Comparison of ENCODE assay signal across 39 cellular contexts in genomic region chr19:54069482-54069881, GRCh38. TPM values are rescaled to one million over a fixed set of nuclear protein-coding genes. Genes with fewer than 3 reads are reported as not detected.
"Had no signal": no experiment of that assay in that cellular context is flagged by ENCODE, and none has a peak within 500 bp of the region (broad histone marks: within the 10 kb centered on the region; RNA-seq: fewer than 3 reads in every experiment).

No MANE protein-coding gene starts in this region.

- H3K27me3 ChIP-seq: adrenal gland, body of pancreas, brain microvascular endothelial cell, breast epithelium had no signal

- H3K9me3 ChIP-seq: adrenal gland had no signal

- H3K27me3 Mint-ChIP-seq: activated CD4-positive, alpha-beta T cell treated with anti-CD3 and anti-CD28 coated beads, Interleukin-2, amount 10 ng/mL, durations not matched to agents 24 days and 14 days had no signal

- H3K27ac ChIP-seq: adrenal gland, body of pancreas, brain microvascular endothelial cell, breast epithelium, VCaP had no signal

- H3K4me1 Mint-ChIP-seq: activated B cell treated with CpG ODN at 0.5 μM for 24 hours; activated CD4-positive, alpha-beta T cell treated with anti-CD3 and anti-CD28 coated beads, Interleukin-2, amount 10 ng/mL, durations not matched to agents 24 days and 14 days; activated naive CD8-positive, alpha-beta T cell treated with anti-CD3 and anti-CD28 coated beads for 36 hours; activated T-helper 17 cell treated with anti-CD3 and anti-CD28 coated beads, Interleukin-2, amount 50 U/mL, for 72 hours had no signal

- H3K4me3 ChIP-seq: adrenal gland, body of pancreas, breast epithelium had no signal

- H3K9me3 Mint-ChIP-seq: activated CD4-positive, alpha-beta T cell treated with anti-CD3 and anti-CD28 coated beads, Interleukin-2, amount 10 ng/mL, durations not matched to agents 24 days and 14 days; activated CD8-positive, alpha-beta T cell treated with anti-CD3 and anti-CD28 coated beads for 36 hours; activated naive CD4-positive, alpha-beta T cell treated with anti-CD3 and anti-CD28 coated beads for 36 hours; activated naive CD4-positive, alpha-beta T cell treated with anti-CD3 and anti-CD28 coated beads, Interleukin-2, amount 50 U/mL, for 72 hours; activated naive CD8-positive, alpha-beta T cell treated with anti-CD3 and anti-CD28 coated beads for 36 hours; activated T-cell treated with anti-CD3 and anti-CD28 coated beads, Interleukin-2, amount 50 U/mL, for 4 hours; activated T-cell treated with anti-CD3 and anti-CD28 coated beads, Interleukin-2, amount 50 U/mL, for 72 hours; activated T-helper 1 cell treated with anti-CD3 and anti-CD28 coated beads, Interleukin-12 subunit alpha, Interleukin-12 subunit beta, Interleukin-2, Interleukin-4 antibody, amounts not matched to agents 30 ng/mL and 10 ng/mL and 1 ng/mL, durations not matched to agents 14 hours and 24 hours and 36 hours; activated T-helper 17 cell treated with anti-CD3 and anti-CD28 coated beads, Interleukin-2, amount 50 U/mL, for 72 hours; T-helper 1 cell treated with Interleukin-12 subunit alpha and Interleukin-12 subunit beta and Interleukin-4 antibody, amounts not matched to agents 30 μg/mL and 1 μg/mL, for 36 hours; T-helper 2 cell treated with Interferon-gamma antibody and Interleukin-4, amounts not matched to agents 5 μg/mL and 100 μg/mL, for 36 hours had no signal

- H3K36me3 Mint-ChIP-seq: activated CD4-positive, alpha-beta memory T cell treated with anti-CD3 and anti-CD28 coated beads for 36 hours; activated naive CD4-positive, alpha-beta T cell treated with anti-CD3 and anti-CD28 coated beads, Interleukin-2, amount 50 U/mL, for 72 hours; activated naive CD8-positive, alpha-beta T cell treated with anti-CD3 and anti-CD28 coated beads for 36 hours had no signal

- DNase-seq: activated B cell treated with CpG ODN at 0.5 μM for 24 hours; activated CD4-positive, alpha-beta memory T cell treated with anti-CD3 and anti-CD28 coated beads for 36 hours; activated CD4-positive, alpha-beta T cell treated with anti-CD3 and anti-CD28 coated beads for 4 hours; activated CD4-positive, alpha-beta T cell treated with anti-CD3 and anti-CD28 coated beads, Interleukin-2, amount 10 ng/mL, durations not matched to agents 24 days and 14 days; activated CD4-positive, alpha-beta T cell treated with anti-CD3 and anti-CD28 coated beads, Interleukin-2, amount 50 U/mL, for 1 hour; activated CD4-positive, alpha-beta T cell treated with anti-CD3 and anti-CD28 coated beads, Interleukin-2, amount 50 U/mL, for 4 hours; activated CD4-positive, CD25-positive, alpha-beta regulatory T cell treated with anti-CD3 and anti-CD28 coated beads, Interleukin-2, amount 50 U/mL, for 72 hours; activated CD8-positive, alpha-beta memory T cell treated with anti-CD3 and anti-CD28 coated beads, Interleukin-2, amount 50 U/mL, for 4 hours; activated CD8-positive, alpha-beta T cell treated with anti-CD3 and anti-CD28 coated beads for 36 hours; activated effector memory CD4-positive, alpha-beta T cell treated with anti-CD3 and anti-CD28 coated beads, Interleukin-2, amount 50 U/mL, for 16 hours; activated gamma-delta T cell treated with Interleukin-2 at 50 U/mL for 16 hours; activated naive CD4-positive, alpha-beta T cell; activated naive CD4-positive, alpha-beta T cell treated with anti-CD3 and anti-CD28 coated beads for 36 hours; activated naive CD4-positive, alpha-beta T cell treated with anti-CD3 and anti-CD28 coated beads, Interleukin-2, amount 50 U/mL, for 16 hours; activated naive CD8-positive, alpha-beta T cell treated with anti-CD3 and anti-CD28 coated beads for 36 hours; activated T-cell treated with anti-CD3 and anti-CD28 coated beads for 4 hours; activated T-cell treated with anti-CD3 and anti-CD28 coated beads, Interleukin-2, amount 50 U/mL, for 1 hour; activated T-cell treated with anti-CD3 and anti-CD28 coated beads, Interleukin-2, amount 50 U/mL, for 4 hours; activated T-cell treated with anti-CD3 and anti-CD28 coated beads, Interleukin-2, amount 50 U/mL, for 72 hours; adrenal gland; amniotic stem cell; body of pancreas; brain microvascular endothelial cell; central memory CD4-positive, alpha-beta T cell; T-helper 1 cell; T-helper 2 cell; T-helper 9 cell had no signal

- H3K36me3 ChIP-seq: adrenal gland, brain microvascular endothelial cell, breast epithelium had no signal

- H3K4me1 ChIP-seq: adrenal gland, body of pancreas, breast epithelium had no signal

- H3K27ac Mint-ChIP-seq: activated B cell treated with CpG ODN at 0.5 μM for 24 hours; activated CD4-positive, alpha-beta memory T cell treated with anti-CD3 and anti-CD28 coated beads for 36 hours; activated CD4-positive, alpha-beta T cell treated with anti-CD3 and anti-CD28 coated beads, Interleukin-2, amount 10 ng/mL, durations not matched to agents 24 days and 14 days; activated CD8-positive, alpha-beta T cell treated with anti-CD3 and anti-CD28 coated beads for 36 hours; activated naive CD4-positive, alpha-beta T cell treated with anti-CD3 and anti-CD28 coated beads for 36 hours; activated naive CD4-positive, alpha-beta T cell treated with anti-CD3 and anti-CD28 coated beads, Interleukin-2, amount 50 U/mL, for 72 hours; activated naive CD8-positive, alpha-beta T cell treated with anti-CD3 and anti-CD28 coated beads for 36 hours; activated T-cell treated with anti-CD3 and anti-CD28 coated beads, Interleukin-2, amount 50 U/mL, for 72 hours; activated T-helper 1 cell treated with anti-CD3 and anti-CD28 coated beads, Interleukin-12 subunit alpha, Interleukin-12 subunit beta, Interleukin-2, Interleukin-4 antibody, amounts not matched to agents 30 ng/mL and 10 ng/mL and 1 ng/mL, durations not matched to agents 14 hours and 24 hours and 36 hours; activated T-helper 17 cell treated with anti-CD3 and anti-CD28 coated beads, Interleukin-2, amount 50 U/mL, for 72 hours; T-helper 1 cell treated with Interleukin-12 subunit alpha and Interleukin-12 subunit beta and Interleukin-4 antibody, amounts not matched to agents 30 μg/mL and 1 μg/mL, for 36 hours; T-helper 2 cell treated with Interferon-gamma antibody and Interleukin-4, amounts not matched to agents 5 μg/mL and 100 μg/mL, for 36 hours had no signal

- H3K4me3 Mint-ChIP-seq: activated B cell treated with CpG ODN at 0.5 μM for 24 hours; activated CD4-positive, alpha-beta memory T cell treated with anti-CD3 and anti-CD28 coated beads for 36 hours; activated CD4-positive, alpha-beta T cell treated with anti-CD3 and anti-CD28 coated beads, Interleukin-2, amount 10 ng/mL, durations not matched to agents 24 days and 14 days; activated CD8-positive, alpha-beta T cell treated with anti-CD3 and anti-CD28 coated beads for 36 hours; activated naive CD4-positive, alpha-beta T cell treated with anti-CD3 and anti-CD28 coated beads for 36 hours; activated naive CD8-positive, alpha-beta T cell treated with anti-CD3 and anti-CD28 coated beads for 36 hours; activated T-cell treated with anti-CD3 and anti-CD28 coated beads, Interleukin-2, amount 50 U/mL, for 4 hours; activated T-cell treated with anti-CD3 and anti-CD28 coated beads, Interleukin-2, amount 50 U/mL, for 72 hours; activated T-helper 1 cell treated with anti-CD3 and anti-CD28 coated beads, Interleukin-12 subunit alpha, Interleukin-12 subunit beta, Interleukin-2, Interleukin-4 antibody, amounts not matched to agents 30 ng/mL and 10 ng/mL and 1 ng/mL, durations not matched to agents 14 hours and 24 hours and 36 hours; activated T-helper 17 cell treated with anti-CD3 and anti-CD28 coated beads, Interleukin-2, amount 50 U/mL, for 72 hours; T-helper 1 cell treated with Interleukin-12 subunit alpha and Interleukin-12 subunit beta and Interleukin-4 antibody, amounts not matched to agents 30 μg/mL and 1 μg/mL, for 36 hours; T-helper 2 cell treated with Interferon-gamma antibody and Interleukin-4, amounts not matched to agents 5 μg/mL and 100 μg/mL, for 36 hours had no signal

RNA-seq across cellular contexts. Expression of gene VSTM1, which starts 5.8 kb away (rescaled TPM):
- total RNA-seq: activated B cell treated with CpG ODN at 0.5 μM for 24 hours; activated CD4-positive, alpha-beta memory T cell treated with anti-CD3 and anti-CD28 coated beads for 36 hours; activated CD4-positive, alpha-beta T cell treated with anti-CD3 and anti-CD28 coated beads, Interleukin-2, amount 10 ng/mL, durations not matched to agents 24 days and 14 days; activated CD8-positive, alpha-beta memory T cell treated with anti-CD3 and anti-CD28 coated beads for 36 hours; activated CD8-positive, alpha-beta T cell treated with anti-CD3 and anti-CD28 coated beads for 36 hours; activated naive CD4-positive, alpha-beta T cell treated with anti-CD3 and anti-CD28 coated beads for 36 hours; activated naive CD4-positive, alpha-beta T cell treated with anti-CD3 and anti-CD28 coated beads, Interleukin-2, amount 50 U/mL, for 72 hours; activated naive CD8-positive, alpha-beta T cell treated with anti-CD3 and anti-CD28 coated beads for 36 hours; activated T-cell treated with anti-CD3 and anti-CD28 coated beads, Interleukin-2, amount 50 U/mL, for 4 hours; activated T-cell treated with anti-CD3 and anti-CD28 coated beads, Interleukin-2, amount 50 U/mL, for 72 hours; activated T-helper 1 cell treated with anti-CD3 and anti-CD28 coated beads, Interleukin-12 subunit alpha, Interleukin-12 subunit beta, Interleukin-2, Interleukin-4 antibody, amounts not matched to agents 30 ng/mL and 10 ng/mL and 1 ng/mL, durations not matched to agents 14 hours and 24 hours and 36 hours; activated T-helper 17 cell treated with anti-CD3 and anti-CD28 coated beads, Interleukin-2, amount 50 U/mL, for 72 hours; aorta; body of pancreas; breast epithelium; cardiac septum; cerebellum had no signal
- polyA plus RNA-seq: adrenal gland, aorta had no signal

RNA-seq across cellular contexts. Expression of gene TARM1, which starts 11.7 kb away (rescaled TPM):
- total RNA-seq: activated B cell treated with CpG ODN at 0.5 μM for 24 hours; activated CD4-positive, alpha-beta memory T cell treated with anti-CD3 and anti-CD28 coated beads for 36 hours; activated CD4-positive, alpha-beta T cell treated with anti-CD3 and anti-CD28 coated beads, Interleukin-2, amount 10 ng/mL, durations not matched to agents 24 days and 14 days; activated CD8-positive, alpha-beta memory T cell treated with anti-CD3 and anti-CD28 coated beads for 36 hours; activated CD8-positive, alpha-beta T cell treated with anti-CD3 and anti-CD28 coated beads for 36 hours; activated naive CD4-positive, alpha-beta T cell treated with anti-CD3 and anti-CD28 coated beads for 36 hours; activated naive CD4-positive, alpha-beta T cell treated with anti-CD3 and anti-CD28 coated beads, Interleukin-2, amount 50 U/mL, for 72 hours; activated naive CD8-positive, alpha-beta T cell treated with anti-CD3 and anti-CD28 coated beads for 36 hours; activated T-cell treated with anti-CD3 and anti-CD28 coated beads, Interleukin-2, amount 50 U/mL, for 4 hours; activated T-cell treated with anti-CD3 and anti-CD28 coated beads, Interleukin-2, amount 50 U/mL, for 72 hours; activated T-helper 1 cell treated with anti-CD3 and anti-CD28 coated beads, Interleukin-12 subunit alpha, Interleukin-12 subunit beta, Interleukin-2, Interleukin-4 antibody, amounts not matched to agents 30 ng/mL and 10 ng/mL and 1 ng/mL, durations not matched to agents 14 hours and 24 hours and 36 hours; activated T-helper 17 cell treated with anti-CD3 and anti-CD28 coated beads, Interleukin-2, amount 50 U/mL, for 72 hours; adrenal gland; aorta; astrocyte; body of pancreas; breast epithelium; cardiac septum; cerebellum had no signal
- polyA plus RNA-seq: adrenal gland, aorta had no signal

RNA-seq across cellular contexts. Expression of gene OSCAR, which starts 31.1 kb away (rescaled TPM):
- total RNA-seq: activated T-helper 1 cell treated with anti-CD3 and anti-CD28 coated beads, Interleukin-12 subunit alpha, Interleukin-12 subunit beta, Interleukin-2, Interleukin-4 antibody, amounts not matched to agents 30 ng/mL and 10 ng/mL and 1 ng/mL, durations not matched to agents 14 hours and 24 hours and 36 hours had no signal
